Comparison of ENCODE assay signal across 18 cellular contexts in the genomic region with DNA sequence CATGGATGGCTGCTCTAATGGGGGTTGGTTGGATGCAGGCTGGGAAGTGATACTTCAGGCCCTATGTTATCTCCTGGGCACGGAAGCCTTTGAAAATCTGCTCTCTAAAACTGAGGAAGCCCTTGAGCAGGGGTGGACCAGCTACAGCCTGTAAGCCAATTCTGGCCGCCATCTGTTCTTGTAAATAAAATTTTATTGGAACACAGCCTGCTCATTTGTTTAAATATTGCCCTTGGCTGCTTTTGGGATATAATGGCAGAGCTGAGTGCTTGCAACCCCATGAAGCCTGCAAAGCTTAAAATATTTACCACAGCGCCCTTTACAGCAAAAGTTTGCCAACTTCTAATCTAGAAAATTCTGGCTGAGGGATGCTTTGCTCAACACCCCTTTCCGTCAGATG. TPM values are rescaled to one million over a fixed set of nuclear protein-coding genes. Genes with fewer than 3 reads are reported as not detected.
A peak's percentile ranks its signal among the peaks of the same experiment; 100 is the strongest.
DNase-seq lines count a peak whose midpoint lies in the region; ATAC-seq and TF ChIP-seq lines count a peak whose summit lies in the region.
"Had no signal": no experiment of that assay in that cellular context is flagged by ENCODE, and none has a peak within 500 bp of the region (broad histone marks: within the 10 kb centered on the region; RNA-seq: fewer than 3 reads in every experiment).

No MANE protein-coding gene starts in this region.

- CTCF ChIA-PET in naive thymus-derived CD4-positive, alpha-beta T cell (lab: Charles Lee) = no interaction called here

- H3K27ac ChIP-seq in coronary artery (peak overlapping the region; percentile 15 to 83), smooth muscle cell (ENCODE audit: low read depth) (peak overlapping the region; percentile 7)
- H3K27ac ChIP-seq in naive thymus-derived CD4-positive, alpha-beta T cell (ENCODE audit: low read depth, low read length) = no peak overlapping the region

- H3K27ac Mint-ChIP-seq in naive thymus-derived CD4-positive, alpha-beta T cell = no peak overlapping the region
- H3K27ac Mint-ChIP-seq: activated B cell treated with CpG ODN at 0.5 μM for 24 hours; CD8-positive, alpha-beta memory T cell; dendritic cell treated with granulocyte-macrophage colony-stimulating factor and Interleukin-4, amounts not matched to agents 40 ng/mL and 50 ng/mL, for 4 days; natural killer cell treated with Interleukin-12 subunit alpha and Interleukin-12 subunit beta and Interleukin-15 and Interleukin-18, amount 100 ng/mL, for 72 hours had no signal

- H3K79me2 ChIP-seq in smooth muscle cell (ENCODE audit: low read depth) = no peaks in the 10 kb centered on the region

- no peaks in the 10 kb centered on the region for H3K27me3 ChIP-seq in smooth muscle cell (ENCODE audit: low read depth)
- H3K27me3 ChIP-seq in naive thymus-derived CD4-positive, alpha-beta T cell (ENCODE audit: control insufficient read depth in 2 of 2, insufficient read depth in 2 of 2, low read length in 2 of 2) = no peaks in the 10 kb centered on the region

- H3K4me1 Mint-ChIP-seq in naive thymus-derived CD4-positive, alpha-beta T cell = peaks cover 0 to 27% (median 7%) of the 10 kb centered on the region in 7 donors
- H3K4me1 Mint-ChIP-seq: activated B cell treated with CpG ODN at 0.5 μM for 24 hours had no signal

- DNase-seq in NCI-H2171 treated with DMSO at 0.1 percent for 48 hours (lab: John Stamatoyannopoulos, UW) (peak; percentile 47), NCI-H2171 (lab: John Stamatoyannopoulos, UW) (no peak), NCI-H2107 (lab: John Stamatoyannopoulos, UW) (peak; percentile 31), coronary artery (ENCODE audit: low spot score) (no peak), smooth muscle cell (lab: John Stamatoyannopoulos, UW; ENCODE audit: unreplicated experiment) (no peak), GOT3 (lab: John Stamatoyannopoulos, UW) (no peak)
- DNase-seq in naive thymus-derived CD4-positive, alpha-beta T cell = no peak
- DNase-seq: activated B cell treated with CpG ODN at 0.5 μM for 24 hours; CD8-positive, alpha-beta memory T cell; KG1; NCI-H187 treated with DMSO at 0.1 percent for 48 hours; PC-3; stimulated activated naive CD4-positive, alpha-beta T cell had no signal

- WGBS in smooth muscle cell (ENCODE audit: low lambda C conversion rate) = 31% methylated on average over 4 of the region's 4 CpGs

- H2AFZ ChIP-seq in smooth muscle cell (ENCODE audit: low read depth) = peak overlapping the region; percentile 72

- H3K9me3 Mint-ChIP-seq in naive thymus-derived CD4-positive, alpha-beta T cell = peaks cover 0 to 9% (median 2%) of the 10 kb centered on the region in 11 donors
- H3K9me3 Mint-ChIP-seq: CD8-positive, alpha-beta memory T cell; dendritic cell treated with granulocyte-macrophage colony-stimulating factor and Interleukin-4, amounts not matched to agents 40 ng/mL and 50 ng/mL, for 4 days; natural killer cell treated with Interleukin-12 subunit alpha and Interleukin-12 subunit beta and Interleukin-15 and Interleukin-18, amount 100 ng/mL, for 72 hours had no signal

- intact Hi-C loops in naive thymus-derived CD4-positive, alpha-beta T cell (cut with micrococcal nuclease) = no loop called here

- ATAC-seq in HG02870 (IDR thresholded peaks at IDR 0.05; ENCODE audit: unreplicated experiment) = no peak
- ATAC-seq in naive thymus-derived CD4-positive, alpha-beta T cell = no peak
- ATAC-seq: esophagus mucosa; natural killer cell treated with Interleukin-12 subunit alpha and Interleukin-12 subunit beta and Interleukin-15 and Interleukin-18, amount 100 ng/mL, for 72 hours; PC-3 had no signal

- H3K4me3 ChIP-seq in coronary artery (no peak overlapping the region), smooth muscle cell (no peak overlapping the region)
- H3K4me3 ChIP-seq in naive thymus-derived CD4-positive, alpha-beta T cell (ENCODE audit: low read length) = no peak overlapping the region
- H3K4me3 ChIP-seq: skin epidermis had no signal

- peaks cover 0 to 3% (median 0%) of the 10 kb centered on the region in 5 donors for H3K36me3 Mint-ChIP-seq in naive thymus-derived CD4-positive, alpha-beta T cell
- H3K36me3 Mint-ChIP-seq: CD8-positive, alpha-beta memory T cell; natural killer cell treated with Interleukin-12 subunit alpha and Interleukin-12 subunit beta and Interleukin-15 and Interleukin-18, amount 100 ng/mL, for 72 hours had no signal

- no peak overlapping the region for H3K4me3 Mint-ChIP-seq in naive thymus-derived CD4-positive, alpha-beta T cell
- H3K4me3 Mint-ChIP-seq: activated B cell treated with CpG ODN at 0.5 μM for 24 hours; CD8-positive, alpha-beta memory T cell; dendritic cell treated with granulocyte-macrophage colony-stimulating factor and Interleukin-4, amounts not matched to agents 40 ng/mL and 50 ng/mL, for 4 days; natural killer cell treated with Interleukin-12 subunit alpha and Interleukin-12 subunit beta and Interleukin-15 and Interleukin-18, amount 100 ng/mL, for 72 hours had no signal

- no peaks in the 10 kb centered on the region for H3K9me3 ChIP-seq in smooth muscle cell (replicated peaks; ENCODE audit: low read depth)
- no peaks in the 10 kb centered on the region for H3K9me3 ChIP-seq in naive thymus-derived CD4-positive, alpha-beta T cell (ENCODE audit: control insufficient read depth in 2 of 3, low read length in 3 of 3)

- peaks cover 30% of the 10 kb centered on the region for H3K4me1 ChIP-seq in smooth muscle cell (ENCODE audit: low read depth)
- H3K4me1 ChIP-seq in naive thymus-derived CD4-positive, alpha-beta T cell (ENCODE audit: control insufficient read depth in 2 of 2, insufficient read depth in 2 of 2, low read length in 2 of 2) = no peaks in the 10 kb centered on the region

- no peaks in the 10 kb centered on the region for H3K36me3 ChIP-seq in smooth muscle cell (ENCODE audit: low read depth)
- no peaks in the 10 kb centered on the region for H3K36me3 ChIP-seq in naive thymus-derived CD4-positive, alpha-beta T cell (ENCODE audit: control insufficient read depth in 2 of 3, insufficient read depth in 3 of 3, low read length in 3 of 3)

- no peaks in the 10 kb centered on the region for H3F3A ChIP-seq in smooth muscle cell (ENCODE audit: low read depth)

- TF ChIP-seq CTCF in coronary artery (IDR thresholded peaks at IDR 0.05) = no peak
- no peak for TF ChIP-seq CTCF in smooth muscle cell (IDR thresholded peaks at IDR 0.05; ENCODE audit: borderline replicate concordance, insufficient read depth, poor library complexity, severe bottlenecking)

- H3K9ac ChIP-seq in smooth muscle cell (ENCODE audit: low read depth) = no peak overlapping the region

- H4K20me1 ChIP-seq in smooth muscle cell (ENCODE audit: low read depth) = no peaks in the 10 kb centered on the region

- peak overlapping the region; percentile 51 for H3K4me2 ChIP-seq in smooth muscle cell

- peaks cover 0 to 9% (median 6%) of the 10 kb centered on the region in 5 donors for H3K27me3 Mint-ChIP-seq in naive thymus-derived CD4-positive, alpha-beta T cell

- POLR2A ChIA-PET in naive thymus-derived CD4-positive, alpha-beta T cell (lab: Charles Lee) = no interaction called here

RNA-seq across cellular contexts. Expression of a gene that starts 11.9 kb away (rescaled TPM):
- 143 and 162 TPM in 2 replicates for total RNA-seq in smooth muscle cell
- 225 and 416 TPM in 2 replicates for polyA plus RNA-seq in smooth muscle cell
- total RNA-seq in naive thymus-derived CD4-positive, alpha-beta T cell = 10 to 100 TPM in 1 of 5 experiments, not detected in 4; 58.9 TPM
- polyA plus RNA-seq in naive thymus-derived CD4-positive, alpha-beta T cell = under 1 TPM in 1 of 2 donors, not detected in 1; 0.18 TPM
- total RNA-seq: activated B cell treated with CpG ODN at 0.5 μM for 24 hours had no signal

Comparison
In these comparisons a context has a peak if more than half of its experiments do, and no peak if none do; other contexts are left out.
1. DNase-seq: peak in NCI-H2171 treated with DMSO at 0.1 percent for 48 hours (single experiment) and NCI-H2107 (single experiment); none in NCI-H2171 (single experiment), coronary artery (single experiment), smooth muscle cell (single experiment), naive thymus-derived CD4-positive, alpha-beta T cell (0 of 9) and GOT3 (single experiment).